In genomic region chr16:52052818-52053217, GRCh38 we compare ENCODE assay signal across 31 cellular contexts.
"Had no signal": no experiment of that assay in that cellular context is flagged by ENCODE, and none has a peak within 500 bp of the region (broad histone marks: within the 10 kb centered on the region; RNA-seq: fewer than 3 reads in every experiment).

No MANE protein-coding gene starts in this region.

- H3K27ac Mint-ChIP-seq: naive thymus-derived CD8-positive, alpha-beta T cell; natural killer cell treated with Interleukin-12 subunit alpha and Interleukin-12 subunit beta and Interleukin-15 and Interleukin-18, amount 100 ng/mL, for 72 hours; nephron progenitor cell; stimulated activated memory B cell treated with anti-CD40 and anti-IgM and Interleukin-4, amounts not matched to agents 10 μg/mL and 1 μg/mL and 100 μg/mL, for 72 hours; stimulated activated naive CD8-positive, alpha-beta T cell treated with anti-CD3 and anti-CD28 coated beads, Interleukin-15, amount 100 ng/mL, for 72 hours; type B pancreatic cell had no signal

- H3K36me3 ChIP-seq: neutrophil, pancreas, prostate gland, right atrium auricular region, spleen, suprapubic skin, tibial artery, transverse colon, upper lobe of right lung, uterus had no signal

- H3K4me1 Mint-ChIP-seq: naive thymus-derived CD8-positive, alpha-beta T cell; nephron progenitor cell; stimulated activated memory B cell treated with anti-CD40 and anti-IgM and Interleukin-4, amounts not matched to agents 10 μg/mL and 1 μg/mL and 100 μg/mL, for 72 hours; stimulated activated naive CD8-positive, alpha-beta T cell treated with anti-CD3 and anti-CD28 coated beads, Interleukin-15, amount 100 ng/mL, for 72 hours had no signal

- H3K4me3 ChIP-seq: pancreas, prostate gland, right atrium auricular region, skin epidermis, smooth muscle cell, spleen, suprapubic skin, testis, tibial artery, transverse colon, upper lobe of right lung, uterus had no signal

- H3K4me1 ChIP-seq: pancreas, prostate gland, right atrium auricular region, spleen, suprapubic skin, testis, tibial artery, transverse colon, upper lobe of right lung, uterus had no signal

- H3K27me3 ChIP-seq: neutrophil, pancreas, right atrium auricular region, spleen, suprapubic skin, testis, tibial artery, transverse colon, upper lobe of right lung, uterus had no signal

- H3K9me3 Mint-ChIP-seq: nephron progenitor cell; stimulated activated memory B cell treated with anti-CD40 and anti-IgM and Interleukin-4, amounts not matched to agents 10 μg/mL and 1 μg/mL and 100 μg/mL, for 72 hours had no signal

- ATAC-seq: naive thymus-derived CD8-positive, alpha-beta T cell; natural killer cell treated with Interleukin-12 subunit alpha and Interleukin-12 subunit beta and Interleukin-15 and Interleukin-18, amount 100 ng/mL, for 72 hours; pancreas; sciatic nerve; stimulated activated memory B cell treated with anti-CD40 and anti-IgM and Interleukin-4, amounts not matched to agents 10 μg/mL and 1 μg/mL and 100 μg/mL, for 72 hours; stimulated activated naive CD8-positive, alpha-beta T cell treated with anti-CD3 and anti-CD28 coated beads, Interleukin-15, amount 100 ng/mL, for 72 hours; stimulated activated naive CD8-positive, alpha-beta T cell treated with anti-CD3 and anti-CD28 coated beads, Interleukin-15, Interleukin-2, amounts not matched to agents 100 U/mL and 50 U/mL, for 24 hours; upper lobe of right lung had no signal

- H3K4me3 Mint-ChIP-seq: naive thymus-derived CD8-positive, alpha-beta T cell; natural killer cell treated with Interleukin-12 subunit alpha and Interleukin-12 subunit beta and Interleukin-15 and Interleukin-18, amount 100 ng/mL, for 72 hours; nephron progenitor cell; neural crest cell; stimulated activated memory B cell treated with anti-CD40 and anti-IgM and Interleukin-4, amounts not matched to agents 10 μg/mL and 1 μg/mL and 100 μg/mL, for 72 hours; stimulated activated naive CD8-positive, alpha-beta T cell treated with anti-CD3 and anti-CD28 coated beads, Interleukin-15, amount 100 ng/mL, for 72 hours; type B pancreatic cell had no signal

- DNase-seq: naive thymus-derived CD8-positive, alpha-beta T cell; nephron progenitor cell; nucleus accumbens; pancreas; retina; spleen; stimulated activated CD4-positive, alpha-beta T cell treated with anti-CD3 and anti-CD28 coated beads, Interleukin-12 subunit alpha, Interleukin-12 subunit beta, amount 100 ng/mL, for 4 hours; stimulated activated CD4-positive, alpha-beta T cell treated with anti-CD3 and anti-CD28 coated beads, Interleukin-1b, Interleukin-23, amount 100 ng/mL, for 48 hours; stimulated activated CD4-positive, alpha-beta T cell treated with anti-CD3 and anti-CD28 coated beads, Interleukin-4, amount 100 ng/mL, for 1 hour; stimulated activated CD4-positive, alpha-beta T cell treated with anti-CD3 and anti-CD28 coated beads, Interleukin-4, amount 100 ng/mL, for 4 hours; stimulated activated CD8-positive, alpha-beta memory T cell treated with anti-CD3 and anti-CD28 coated beads, Interleukin-4, amount 100 ng/mL, for 48 hours; stimulated activated naive CD4-positive, alpha-beta T cell; stimulated activated naive CD8-positive, alpha-beta T cell treated with anti-CD3 and anti-CD28 coated beads, Interleukin-15, amount 100 ng/mL, for 72 hours; stimulated activated naive CD8-positive, alpha-beta T cell treated with anti-CD3 and anti-CD28 coated beads, Interleukin-15, Interleukin-2, amounts not matched to agents 100 U/mL and 50 U/mL, for 24 hours; substantia nigra; testis; tibial artery; transverse colon; upper lobe of right lung; uterus had no signal

- H3K36me3 Mint-ChIP-seq: natural killer cell treated with Interleukin-12 subunit alpha and Interleukin-12 subunit beta and Interleukin-15 and Interleukin-18, amount 100 ng/mL, for 72 hours; stimulated activated memory B cell treated with anti-CD40 and anti-IgM and Interleukin-4, amounts not matched to agents 10 μg/mL and 1 μg/mL and 100 μg/mL, for 72 hours; type B pancreatic cell had no signal

- H3K27ac ChIP-seq: neutrophil, pancreas, prostate gland, right atrium auricular region, skin epidermis, spleen, suprapubic skin, testis, tibial artery, transverse colon, upper lobe of right lung, uterus had no signal

- H3K9me3 ChIP-seq: neutrophil, pancreas, prostate gland, right atrium auricular region, suprapubic skin, testis, tibial artery, transverse colon, upper lobe of right lung, uterus had no signal

- H3K27me3 Mint-ChIP-seq: naive thymus-derived CD8-positive, alpha-beta T cell; natural killer cell treated with Interleukin-12 subunit alpha and Interleukin-12 subunit beta and Interleukin-15 and Interleukin-18, amount 100 ng/mL, for 72 hours; stimulated activated memory B cell treated with anti-CD40 and anti-IgM and Interleukin-4, amounts not matched to agents 10 μg/mL and 1 μg/mL and 100 μg/mL, for 72 hours; stimulated activated naive CD8-positive, alpha-beta T cell treated with anti-CD3 and anti-CD28 coated beads, Interleukin-15, amount 100 ng/mL, for 72 hours had no signal
